Comparison of ENCODE assay signal across 14 cellular contexts in the genomic region with DNA sequence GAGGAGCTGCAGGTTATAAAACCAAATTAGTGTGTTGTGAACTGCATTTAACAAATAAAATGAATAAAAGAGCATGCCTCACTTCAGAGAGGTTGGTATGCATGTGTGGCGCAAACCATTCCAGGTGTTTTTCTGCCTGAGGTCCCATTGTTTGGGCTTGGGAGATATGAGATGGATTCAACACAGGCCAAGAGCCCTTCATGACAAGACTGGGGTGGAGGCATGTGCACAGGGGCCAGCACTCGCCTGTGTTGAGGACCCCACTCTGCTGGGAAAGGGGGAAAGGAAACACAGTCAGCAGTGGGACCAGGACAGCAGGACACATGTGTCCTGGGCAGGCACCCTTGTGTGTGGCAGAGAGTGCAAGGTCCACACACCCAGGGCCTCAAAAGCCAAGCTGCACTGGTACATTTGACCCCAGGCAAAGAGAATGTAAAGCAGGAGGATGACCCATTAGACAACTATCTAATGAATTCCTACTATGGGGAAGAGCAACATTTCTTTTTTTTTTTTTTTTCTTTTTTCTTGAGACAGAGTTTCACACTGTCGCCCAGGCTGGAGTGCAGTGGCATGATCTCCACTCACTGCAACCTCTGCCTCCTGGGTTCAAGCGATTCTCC. TPM values are rescaled to one million over a fixed set of nuclear protein-coding genes. Genes with fewer than 3 reads are reported as not detected.
"Had no signal": no experiment of that assay in that cellular context is flagged by ENCODE, and none has a peak within 500 bp of the region (broad histone marks: within the 10 kb centered on the region; RNA-seq: fewer than 3 reads in every experiment).

No MANE protein-coding gene starts in this region.

- H3K4me2 ChIP-seq: hepatocyte had no signal

- H3K36me3 Mint-ChIP-seq: activated naive CD4-positive, alpha-beta T cell treated with anti-CD3 and anti-CD28 coated beads, Interleukin-2, amount 10 ng/mL, durations not matched to agents 7 days and 5 days; memory B cell; natural killer cell; stimulated activated naive B cell treated with anti-CD40 and anti-IgM and Interleukin-4, amounts not matched to agents 10 μg/mL and 1 μg/mL and 100 μg/mL, for 72 hours had no signal

- H3K4me3 Mint-ChIP-seq: activated naive CD4-positive, alpha-beta T cell treated with anti-CD3 and anti-CD28 coated beads, Interleukin-2, amount 10 ng/mL, durations not matched to agents 7 days and 5 days; activated T-helper 17 cell treated with anti-CD3 and anti-CD28 coated beads, Interleukin-2, amount 50 U/mL, for 72 hours; dendritic cell treated with granulocyte-macrophage colony-stimulating factor and Interleukin-4, amounts not matched to agents 40 ng/mL and 50 ng/mL, for 4 days; memory B cell; natural killer cell; stimulated activated naive B cell treated with anti-CD40 and anti-IgM and Interleukin-4, amounts not matched to agents 10 μg/mL and 1 μg/mL and 100 μg/mL, for 72 hours had no signal

- H3K9me3 ChIP-seq: transverse colon had no signal

- H3K9me3 Mint-ChIP-seq: activated naive CD4-positive, alpha-beta T cell treated with anti-CD3 and anti-CD28 coated beads, Interleukin-2, amount 10 ng/mL, durations not matched to agents 7 days and 5 days; dendritic cell treated with granulocyte-macrophage colony-stimulating factor and Interleukin-4, amounts not matched to agents 40 ng/mL and 50 ng/mL, for 4 days; memory B cell; natural killer cell; stimulated activated naive B cell treated with anti-CD40 and anti-IgM and Interleukin-4, amounts not matched to agents 10 μg/mL and 1 μg/mL and 100 μg/mL, for 72 hours had no signal

- H3K27ac ChIP-seq: hepatocyte, transverse colon had no signal

- H2AFZ ChIP-seq: hepatocyte had no signal

- H3K27ac Mint-ChIP-seq: activated naive CD4-positive, alpha-beta T cell treated with anti-CD3 and anti-CD28 coated beads, Interleukin-2, amount 10 ng/mL, durations not matched to agents 7 days and 5 days; activated T-helper 17 cell treated with anti-CD3 and anti-CD28 coated beads, Interleukin-2, amount 50 U/mL, for 72 hours; dendritic cell treated with granulocyte-macrophage colony-stimulating factor and Interleukin-4, amounts not matched to agents 40 ng/mL and 50 ng/mL, for 4 days; memory B cell; natural killer cell; stimulated activated naive B cell treated with anti-CD40 and anti-IgM and Interleukin-4, amounts not matched to agents 10 μg/mL and 1 μg/mL and 100 μg/mL, for 72 hours had no signal

- H3K4me1 Mint-ChIP-seq: activated naive CD4-positive, alpha-beta T cell treated with anti-CD3 and anti-CD28 coated beads, Interleukin-2, amount 10 ng/mL, durations not matched to agents 7 days and 5 days; activated T-helper 17 cell treated with anti-CD3 and anti-CD28 coated beads, Interleukin-2, amount 50 U/mL, for 72 hours; memory B cell; natural killer cell; stimulated activated naive B cell treated with anti-CD40 and anti-IgM and Interleukin-4, amounts not matched to agents 10 μg/mL and 1 μg/mL and 100 μg/mL, for 72 hours had no signal

- H3K4me3 ChIP-seq: hepatocyte, transverse colon had no signal

- H3K4me1 ChIP-seq: transverse colon had no signal

- DNase-seq: activated CD4-positive, alpha-beta T cell treated with anti-CD3 and anti-CD28 coated beads, Interleukin-2, amount 50 U/mL, for 4 hours; activated naive CD4-positive, alpha-beta T cell treated with anti-CD3 and anti-CD28 coated beads, Interleukin-2, amount 10 ng/mL, durations not matched to agents 7 days and 5 days; natural killer cell; stimulated activated CD4-positive, alpha-beta T cell treated with anti-CD3 and anti-CD28 coated beads, Interleukin-2, amount 100 ng/mL, for 24 hours; stimulated activated naive B cell treated with anti-CD40 and anti-IgM and Interleukin-4, amounts not matched to agents 10 μg/mL and 1 μg/mL and 100 μg/mL, for 72 hours; transverse colon had no signal

- H3K79me2 ChIP-seq: hepatocyte had no signal

- H3K36me3 ChIP-seq: transverse colon had no signal

RNA-seq across cellular contexts. Expression of a gene that starts 9.2 kb away (rescaled TPM):
- total RNA-seq: activated T-helper 17 cell treated with anti-CD3 and anti-CD28 coated beads, Interleukin-2, amount 50 U/mL, for 72 hours; natural killer cell; pulmonary artery endothelial cell; sciatic nerve; subcutaneous adipose tissue had no signal

RNA-seq across cellular contexts. Expression of a gene that starts 12.9 kb away (rescaled TPM):
- total RNA-seq: activated T-helper 17 cell treated with anti-CD3 and anti-CD28 coated beads, Interleukin-2, amount 50 U/mL, for 72 hours; natural killer cell; pulmonary artery endothelial cell; sciatic nerve; subcutaneous adipose tissue had no signal
- polyA plus RNA-seq: adipose tissue, hepatocyte had no signal
